Comparison of ENCODE assay signal across 14 cellular contexts in genomic region chr13:35675651-35676050, GRCh38.
"Had no signal": no experiment of that assay in that cellular context is flagged by ENCODE, and none has a peak within 500 bp of the region (broad histone marks: within the 10 kb centered on the region; RNA-seq: fewer than 3 reads in every experiment).

No MANE protein-coding gene starts in this region.

- H3K36me3 ChIP-seq: ascending aorta, esophagus squamous epithelium, uterus had no signal

- H3K27ac ChIP-seq: ascending aorta, esophagus squamous epithelium, foreskin keratinocyte, tibial artery, uterus had no signal

- H3K4me1 ChIP-seq: ascending aorta, esophagus squamous epithelium, foreskin keratinocyte, tibial artery, uterus had no signal

- ATAC-seq: activated naive CD8-positive, alpha-beta T cell treated with anti-CD3 and anti-CD28 coated beads, Interleukin-2, amount 50 U/mL, for 24 hours; foreskin keratinocyte; left colon; naive thymus-derived CD4-positive, alpha-beta T cell had no signal

- H3K9me3 ChIP-seq: ascending aorta, uterus had no signal

- DNase-seq: activated CD4-positive, alpha-beta T cell treated with anti-CD3 and anti-CD28 coated beads for 4 hours; activated naive CD4-positive, alpha-beta T cell treated with Interleukin-2 at 50 U/mL for 16 hours; activated naive CD8-positive, alpha-beta T cell treated with anti-CD3 and anti-CD28 coated beads, Interleukin-2, amount 50 U/mL, for 24 hours; esophagus squamous epithelium; foreskin keratinocyte; head of caudate nucleus; left colon; naive thymus-derived CD4-positive, alpha-beta T cell; tibial artery; uterus had no signal

- FAIRE-seq: bronchial epithelial cell, colon had no signal

- H3K27me3 ChIP-seq: ascending aorta, esophagus squamous epithelium, foreskin keratinocyte, tibial artery, uterus had no signal

- H3K4me3 ChIP-seq: ascending aorta, esophagus squamous epithelium, lung, tibial artery, uterus had no signal
